3 cellular contexts compared by ENCODE assay signal in the genomic region with DNA sequence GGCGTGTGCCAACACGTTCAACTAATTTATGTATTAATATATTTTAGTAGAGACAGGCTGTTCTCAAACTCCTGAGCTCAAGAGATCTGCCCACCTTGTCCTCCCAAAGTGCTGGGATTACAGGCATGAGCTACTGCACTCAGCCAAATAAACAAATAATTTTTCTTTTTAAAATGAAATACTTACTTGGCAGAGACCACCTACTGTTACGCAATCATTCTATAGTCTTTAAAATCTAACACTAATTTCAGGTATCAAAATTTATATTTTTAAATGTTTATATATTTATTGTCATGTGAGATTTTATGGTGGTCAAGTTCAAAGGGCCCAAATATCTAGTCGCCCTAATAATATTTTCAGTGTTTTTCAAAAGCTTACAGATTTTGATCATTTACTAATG.
TF ChIP-seq lines count a peak whose summit lies in the region.

No MANE protein-coding gene starts in this region.

TF ChIP-seq in IMR-90, 13 proteins besides CTCF, POLR2A, EP300 and RAD21 (continued from another document):
- peak; percentile 75 for TF ChIP-seq CEBPB (IDR thresholded peaks at IDR 0.05; ENCODE audit: low read depth, low read length)

TF ChIP-seq in Ishikawa, 13 proteins besides CTCF, POLR2A, EP300 and RAD21 (continued from another document):
- TF ChIP-seq CEBPB (IDR thresholded peaks at IDR 0.05), result peak; percentile 14; the same call in 1 of the 2 replicates

TF ChIP-seq in H1, 55 proteins besides CTCF, POLR2A, EP300 and RAD21 (continued from another document):
- TF ChIP-seq, protein P1, sequence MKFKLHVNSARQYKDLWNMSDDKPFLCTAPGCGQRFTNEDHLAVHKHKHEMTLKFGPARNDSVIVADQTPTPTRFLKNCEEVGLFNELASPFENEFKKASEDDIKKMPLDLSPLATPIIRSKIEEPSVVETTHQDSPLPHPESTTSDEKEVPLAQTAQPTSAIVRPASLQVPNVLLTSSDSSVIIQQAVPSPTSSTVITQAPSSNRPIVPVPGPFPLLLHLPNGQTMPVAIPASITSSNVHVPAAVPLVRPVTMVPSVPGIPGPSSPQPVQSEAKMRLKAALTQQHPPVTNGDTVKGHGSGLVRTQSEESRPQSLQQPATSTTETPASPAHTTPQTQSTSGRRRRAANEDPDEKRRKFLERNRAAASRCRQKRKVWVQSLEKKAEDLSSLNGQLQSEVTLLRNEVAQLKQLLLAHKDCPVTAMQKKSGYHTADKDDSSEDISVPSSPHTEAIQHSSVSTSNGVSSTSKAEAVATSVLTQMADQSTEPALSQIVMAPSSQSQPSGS (IDR thresholded peaks at IDR 0.05; ENCODE audit: low read length), result no peak
- TF ChIP-seq EZH2 (IDR thresholded peaks at IDR 0.05; ENCODE audit: low read depth, low read length, severe bottlenecking), result no peak
- TF ChIP-seq CHD2 (IDR thresholded peaks at IDR 0.05; ENCODE audit: low read length), result no peak
- no peak for TF ChIP-seq SIN3A (conservative IDR thresholded peaks at IDR 0.05 in 1 of 2, IDR thresholded peaks at IDR 0.05 in 1 of 2; ENCODE audit: low read depth in 1 of 2, low read length in 2 of 2)
- peak; percentile 88; the same call in 1 of the 2 replicates for TF ChIP-seq CEBPB (IDR thresholded peaks at IDR 0.05; ENCODE audit: low read depth, low read length)
